ENCODE assay signal across 22 cellular contexts in genomic region chr14:24937300-24937699, GRCh38.
"Had no signal": no experiment of that assay in that cellular context is flagged by ENCODE, and none has a peak within 500 bp of the region (broad histone marks: within the 10 kb centered on the region; RNA-seq: fewer than 3 reads in every experiment).

No MANE protein-coding gene starts in this region.

- H3K36me3 ChIP-seq: colonic mucosa, esophagus squamous epithelium, gastrocnemius medialis, heart right ventricle, left lung, lower lobe of right lung had no signal

- DNase-seq: colonic mucosa; cortex of kidney; effector CD8-positive, alpha-beta T cell; effector memory CD8-positive, alpha-beta T cell; endodermal cell; erythroblast; esophagus squamous epithelium; foreskin fibroblast; foreskin melanocyte; gastrocnemius medialis; glutamatergic neuron; head of caudate nucleus; heart right ventricle; hippocampal formation; left cardiac atrium; left lung; left ventricle myocardium superior; lower lobe of right lung; mesenchymal stem cell; mucosa of descending colon; naive B cell had no signal

- H3K4me1 ChIP-seq: colonic mucosa, esophagus squamous epithelium, gastrocnemius medialis, left lung, lower lobe of right lung had no signal

- H3K4me3 ChIP-seq: colonic mucosa, esophagus squamous epithelium, gastrocnemius medialis, heart right ventricle, left lung, lower lobe of right lung, mucosa of descending colon had no signal

- H3K27ac ChIP-seq: colonic mucosa, epithelial cell of prostate, esophagus squamous epithelium, gastrocnemius medialis, heart right ventricle, left lung, lower lobe of right lung had no signal

- H3K9me3 ChIP-seq: colonic mucosa, esophagus squamous epithelium, gastrocnemius medialis, left lung, lower lobe of right lung, mucosa of descending colon had no signal

- H3K27me3 ChIP-seq: colonic mucosa, esophagus squamous epithelium, gastrocnemius medialis, heart right ventricle, left lung had no signal
